Comparison of ENCODE assay signal across 1 cellular context in genomic region chr2:128178650-128179460, GRCh38.
TF ChIP-seq lines count a peak whose summit lies in the region.

No MANE protein-coding gene starts in this region.

TF ChIP-seq in HepG2, 621 proteins besides CTCF, POLR2A, EP300 and RAD21 (continued from another document and continues in another):
- TF ChIP-seq GABPA (IDR thresholded peaks at IDR 0.05; ENCODE audit: low read depth, low read length) (no peak), GABPA (CRISPR knock-in tag; IDR thresholded peaks at IDR 0.05; ENCODE audit: low read depth) (no peak), ZNF75D (CRISPR knock-in tag; IDR thresholded peaks at IDR 0.05; ENCODE audit: borderline replicate concordance) (no peak), MXD3 (CRISPR knock-in tag; IDR thresholded peaks at IDR 0.05) (no peak), BHLHE40 (IDR thresholded peaks at IDR 0.05; ENCODE audit: low read length) (no peak; the same call in 1 of the 2 replicates), MEF2D (CRISPR knock-in tag; IDR thresholded peaks at IDR 0.05) (peak; percentile 59), ZNF598 (CRISPR knock-in tag; IDR thresholded peaks at IDR 0.05; ENCODE audit: borderline replicate concordance) (no peak), NFE2L2 (IDR thresholded peaks at IDR 0.05; ENCODE audit: low read length) (0 out of 2 replicates have a peak, but pooled peaks have one; percentile 31), ZBTB20 (CRISPR knock-in tag; IDR thresholded peaks at IDR 0.05; ENCODE audit: borderline replicate concordance, low read depth) (peak; percentile 55; the same call in 1 of the 2 replicates), ZNF501 (CRISPR knock-in tag; IDR thresholded peaks at IDR 0.05) (peak; percentile 54; the same call in 1 of the 2 replicates), TFDP1 (CRISPR knock-in tag; IDR thresholded peaks at IDR 0.05; ENCODE audit: borderline replicate concordance) (peak; percentile 49; the same call in 1 of the 2 replicates), USF2 (IDR thresholded peaks at IDR 0.05; ENCODE audit: low read depth, low read length) (peak; percentile 60), USF2 (CRISPR knock-in tag; IDR thresholded peaks at IDR 0.05; ENCODE audit: borderline replicate concordance) (peak; percentile 79; the same call in 1 of the 2 replicates), ADNP (CRISPR knock-in tag; IDR thresholded peaks at IDR 0.05) (no peak), PHF8 (CRISPR knock-in tag; IDR thresholded peaks at IDR 0.05) (no peak), NBN (conservative IDR thresholded peaks at IDR 0.05) (no peak), ZKSCAN1 (IDR thresholded peaks at IDR 0.05; ENCODE audit: low read length) (0 out of 2 replicates have a peak, but pooled peaks have one; percentile 39), ZNF709 (CRISPR knock-in tag; IDR thresholded peaks at IDR 0.05) (no peak), ZBTB40 (IDR thresholded peaks at IDR 0.05) (no peak), ZBTB40 (CRISPR knock-in tag; IDR thresholded peaks at IDR 0.05) (no peak; the same call in 1 of the 2 replicates), IKZF5 (CRISPR knock-in tag; IDR thresholded peaks at IDR 0.05) (peak; percentile 75), ZNF512B (CRISPR knock-in tag; IDR thresholded peaks at IDR 0.05; ENCODE audit: borderline replicate concordance) (no peak), NR3C1 (CRISPR knock-in tag; IDR thresholded peaks at IDR 0.05) (no peak), ZNF460 (CRISPR knock-in tag; IDR thresholded peaks at IDR 0.05; ENCODE audit: borderline replicate concordance) (no peak; the same call in 1 of the 2 replicates), ZNF670 (CRISPR knock-in tag; IDR thresholded peaks at IDR 0.05; ENCODE audit: borderline replicate concordance) (no peak), RAD51 (IDR thresholded peaks at IDR 0.05; ENCODE audit: borderline replicate concordance) (no peak; the same call in 1 of the 2 replicates), EZH2 (conservative IDR thresholded peaks at IDR 0.05; ENCODE audit: low read depth, low read length) (no peak), NRL (CRISPR knock-in tag; IDR thresholded peaks at IDR 0.05; ENCODE audit: borderline replicate concordance) (no peak)
- TF ChIP-seq, protein P1, sequence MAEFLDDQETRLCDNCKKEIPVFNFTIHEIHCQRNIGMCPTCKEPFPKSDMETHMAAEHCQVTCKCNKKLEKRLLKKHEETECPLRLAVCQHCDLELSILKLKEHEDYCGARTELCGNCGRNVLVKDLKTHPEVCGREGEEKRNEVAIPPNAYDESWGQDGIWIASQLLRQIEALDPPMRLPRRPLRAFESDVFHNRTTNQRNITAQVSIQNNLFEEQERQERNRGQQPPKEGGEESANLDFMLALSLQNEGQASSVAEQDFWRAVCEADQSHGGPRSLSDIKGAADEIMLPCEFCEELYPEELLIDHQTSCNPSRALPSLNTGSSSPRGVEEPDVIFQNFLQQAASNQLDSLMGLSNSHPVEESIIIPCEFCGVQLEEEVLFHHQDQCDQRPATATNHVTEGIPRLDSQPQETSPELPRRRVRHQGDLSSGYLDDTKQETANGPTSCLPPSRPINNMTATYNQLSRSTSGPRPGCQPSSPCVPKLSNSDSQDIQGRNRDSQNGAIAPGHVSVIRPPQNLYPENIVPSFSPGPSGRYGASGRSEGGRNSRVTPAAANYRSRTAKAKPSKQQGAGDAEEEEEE (CRISPR knock-in tag; IDR thresholded peaks at IDR 0.05; ENCODE audit: borderline replicate concordance), result no peak
- TF ChIP-seq, protein P2, sequence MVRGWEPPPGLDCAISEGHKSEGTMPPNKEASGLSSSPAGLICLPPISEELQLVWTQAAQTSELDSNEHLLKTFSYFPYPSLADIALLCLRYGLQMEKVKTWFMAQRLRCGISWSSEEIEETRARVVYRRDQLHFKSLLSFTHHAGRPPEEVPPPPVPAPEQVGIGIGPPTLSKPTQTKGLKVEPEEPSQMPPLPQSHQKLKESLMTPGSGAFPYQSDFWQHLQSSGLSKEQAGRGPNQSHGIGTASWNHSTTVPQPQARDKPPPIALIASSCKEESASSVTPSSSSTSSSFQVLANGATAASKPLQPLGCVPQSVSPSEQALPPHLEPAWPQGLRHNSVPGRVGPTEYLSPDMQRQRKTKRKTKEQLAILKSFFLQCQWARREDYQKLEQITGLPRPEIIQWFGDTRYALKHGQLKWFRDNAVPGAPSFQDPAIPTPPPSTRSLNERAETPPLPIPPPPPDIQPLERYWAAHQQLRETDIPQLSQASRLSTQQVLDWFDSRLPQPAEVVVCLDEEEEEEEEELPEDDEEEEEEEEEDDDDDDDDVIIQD (CRISPR knock-in tag; IDR thresholded peaks at IDR 0.05; ENCODE audit: low read depth), result peak; percentile 77
- TF ChIP-seq, protein P3, sequence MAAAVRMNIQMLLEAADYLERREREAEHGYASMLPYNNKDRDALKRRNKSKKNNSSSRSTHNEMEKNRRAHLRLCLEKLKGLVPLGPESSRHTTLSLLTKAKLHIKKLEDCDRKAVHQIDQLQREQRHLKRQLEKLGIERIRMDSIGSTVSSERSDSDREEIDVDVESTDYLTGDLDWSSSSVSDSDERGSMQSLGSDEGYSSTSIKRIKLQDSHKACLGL (CRISPR knock-in tag; IDR thresholded peaks at IDR 0.05), result no peak
- TF ChIP-seq, protein P4, sequence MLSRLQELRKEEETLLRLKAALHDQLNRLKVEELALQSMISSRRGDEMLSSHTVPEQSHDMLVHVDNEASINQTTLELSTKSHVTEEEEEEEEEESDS (CRISPR knock-in tag; IDR thresholded peaks at IDR 0.05; ENCODE audit: borderline replicate concordance), result 0 out of 2 replicates have a peak, but pooled peaks have one; percentile 25
- TF ChIP-seq, protein P5, sequence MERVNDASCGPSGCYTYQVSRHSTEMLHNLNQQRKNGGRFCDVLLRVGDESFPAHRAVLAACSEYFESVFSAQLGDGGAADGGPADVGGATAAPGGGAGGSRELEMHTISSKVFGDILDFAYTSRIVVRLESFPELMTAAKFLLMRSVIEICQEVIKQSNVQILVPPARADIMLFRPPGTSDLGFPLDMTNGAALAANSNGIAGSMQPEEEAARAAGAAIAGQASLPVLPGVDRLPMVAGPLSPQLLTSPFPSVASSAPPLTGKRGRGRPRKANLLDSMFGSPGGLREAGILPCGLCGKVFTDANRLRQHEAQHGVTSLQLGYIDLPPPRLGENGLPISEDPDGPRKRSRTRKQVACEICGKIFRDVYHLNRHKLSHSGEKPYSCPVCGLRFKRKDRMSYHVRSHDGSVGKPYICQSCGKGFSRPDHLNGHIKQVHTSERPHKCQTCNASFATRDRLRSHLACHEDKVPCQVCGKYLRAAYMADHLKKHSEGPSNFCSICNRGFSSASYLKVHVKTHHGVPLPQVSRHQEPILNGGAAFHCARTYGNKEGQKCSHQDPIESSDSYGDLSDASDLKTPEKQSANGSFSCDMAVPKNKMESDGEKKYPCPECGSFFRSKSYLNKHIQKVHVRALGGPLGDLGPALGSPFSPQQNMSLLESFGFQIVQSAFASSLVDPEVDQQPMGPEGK (CRISPR knock-in tag; IDR thresholded peaks at IDR 0.05), result 0 out of 2 replicates have a peak, but pooled peaks have one; percentile 50
